Comparison of ENCODE assay signal across 9 cellular contexts in the genomic region with DNA sequence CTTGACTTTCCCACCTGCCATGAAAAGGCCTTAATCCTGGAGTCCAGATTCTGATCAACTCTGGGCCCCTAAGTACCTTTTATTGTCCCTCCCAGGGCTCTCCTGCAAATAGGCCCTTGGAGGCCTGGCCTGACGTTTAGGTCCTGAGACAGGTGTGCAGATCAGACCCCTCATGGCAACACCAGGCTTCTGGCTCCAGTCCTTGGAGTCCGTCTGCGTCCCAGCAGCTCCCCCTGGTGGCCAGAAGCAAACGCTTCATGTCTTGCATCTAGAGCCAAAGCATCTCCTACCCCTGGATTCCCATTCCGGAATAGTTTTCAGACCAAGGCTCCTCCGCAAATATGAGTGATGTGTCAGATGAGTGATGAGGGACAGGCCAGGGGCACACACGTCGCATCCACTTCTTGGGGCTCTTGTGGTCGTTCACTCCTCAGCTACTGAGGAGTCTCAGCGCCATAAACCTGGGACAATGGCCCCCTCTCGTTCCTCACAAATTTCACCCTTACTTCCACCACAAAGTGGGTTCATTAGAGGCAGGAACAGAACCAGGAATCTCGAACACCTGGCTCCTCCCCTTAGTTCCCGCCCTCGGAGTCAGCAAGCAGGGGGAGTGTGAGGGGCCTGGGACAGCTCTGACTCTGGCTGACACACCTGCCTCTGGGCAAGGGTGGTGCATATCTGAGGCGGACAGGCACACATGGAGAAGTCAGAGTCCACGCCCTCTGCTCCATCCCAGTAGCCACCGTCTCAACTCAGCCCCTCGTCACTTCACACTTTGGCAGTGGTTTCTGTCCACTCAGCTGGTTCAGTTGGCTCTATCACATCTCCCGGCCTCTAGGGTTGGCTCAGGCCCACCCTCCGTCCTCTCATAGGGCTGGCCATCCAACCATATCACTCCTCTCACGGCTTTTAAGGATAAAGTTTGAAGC.
DNase-seq lines count a peak whose midpoint lies in the region; TF ChIP-seq lines count a peak whose summit lies in the region.
"Had no signal": no experiment of that assay in that cellular context is flagged by ENCODE, and none has a peak within 500 bp of the region (broad histone marks: within the 10 kb centered on the region; RNA-seq: fewer than 3 reads in every experiment).

No MANE protein-coding gene starts in this region.

- H3K27me3 ChIP-seq in SK-N-SH (ENCODE audit: insufficient read depth) (no peaks in the 10 kb centered on the region), ovary (no peaks in the 10 kb centered on the region), tibial artery (peaks cover 0 to 6% of the 10 kb centered on the region in 2 donors)
- H3K27me3 ChIP-seq: BLaER1 had no signal

- intact Hi-C loops in ovary (cut with DNase I): no loop called here
- intact Hi-C loops in tibial artery (cut with DNase I; ENCODE audit: low total_unique reads): loop anchor here (5.0 kb wide), 1 partner anchor 475 kb away; no protein-coding TSS in a partner anchor

- TF ChIP-seq EP300 in SK-N-SH (IDR thresholded peaks at IDR 0.05; ENCODE audit: borderline replicate concordance in 1 of 2, low read depth in 1 of 2, low read length in 1 of 2): no peak
- no peak for TF ChIP-seq EP300 in ovary (IDR thresholded peaks at IDR 0.05)

- H3K4me3 ChIP-seq in SK-N-SH (ENCODE audit: low read depth in 2 of 2, low read length in 1 of 2) (peak overlapping the region in 1 of 2 experiments; percentile 34; a peak in 1 of 4 replicates), ovary (no peak overlapping the region), tibial artery (no peak overlapping the region)
- H3K4me3 ChIP-seq: BLaER1 had no signal

- H3K9me2 ChIP-seq in SK-N-SH: no peaks in the 10 kb centered on the region

- no peaks in the 10 kb centered on the region for H3F3A ChIP-seq in SK-N-SH (replicated peaks; ENCODE audit: insufficient read depth)

- H3K4me1 ChIP-seq in SK-N-SH (ENCODE audit: control insufficient read depth in 1 of 2, insufficient read depth in 2 of 2, low read depth in 1 of 2, low read length in 1 of 2) (peaks cover 0 to 5% of the 10 kb centered on the region in 2 experiments; a peak in 1 of 4 replicates), ovary (ENCODE audit: insufficient read depth) (no peaks in the 10 kb centered on the region), tibial artery (no peaks in the 10 kb centered on the region)
- H3K4me1 ChIP-seq: BLaER1 had no signal

- no peak for TF ChIP-seq POLR2A in ovary (IDR thresholded peaks at IDR 0.05)

- H3K36me3 ChIP-seq in SK-N-SH (replicated peaks in 1 of 2; ENCODE audit: control insufficient read depth in 1 of 2, insufficient read depth in 2 of 2, low read length in 1 of 2): no peaks in the 10 kb centered on the region
- no peaks in the 10 kb centered on the region for H3K36me3 ChIP-seq in ovary
- H3K36me3 ChIP-seq in tibial artery: no peaks in the 10 kb centered on the region
- H3K36me3 ChIP-seq: BLaER1 had no signal

- H3K27ac ChIP-seq in SK-N-SH (ENCODE audit: low read depth in 2 of 2, low read length in 1 of 2): no peak overlapping the region
- H3K27ac ChIP-seq in ovary: no peak overlapping the region
- H3K27ac ChIP-seq in tibial artery: no peak overlapping the region
- H3K27ac ChIP-seq: BLaER1 had no signal

- WGBS in SK-N-SH (ENCODE audit: low lambda C conversion rate): 30% methylated on average over 12 of the region's 21 CpGs
- 28 to 31% (median 30%) methylated on average over 21 of the region's 21 CpGs for WGBS in ovary, 3 donors

- H2AFZ ChIP-seq in SK-N-SH (ENCODE audit: low read depth): no peak overlapping the region

- no peaks in the 10 kb centered on the region for H3K79me2 ChIP-seq in SK-N-SH (ENCODE audit: insufficient read depth)

- CTCF ChIA-PET in SK-N-SH (lab: Yijun Ruan, JAX): interaction anchor here (0.7 to 19.3 kb wide), 57 partner anchors 8 to 529 kb away, joined by 3 to 361 read pairs (median 4); a partner anchor contains a TSS

- no peaks in the 10 kb centered on the region for H3K9me3 ChIP-seq in SK-N-SH
- H3K9me3 ChIP-seq in ovary: no peaks in the 10 kb centered on the region
- no peaks in the 10 kb centered on the region for H3K9me3 ChIP-seq in tibial artery
- H3K9me3 ChIP-seq: BLaER1 had no signal

- TF ChIP-seq RAD21 in SK-N-SH (IDR thresholded peaks at IDR 0.05; ENCODE audit: low read length): peak; percentile 95

- peak; percentile 47 for DNase-seq in NOMO-1 treated with DMSO at 0.1 percent for 48 hours (lab: John Stamatoyannopoulos, UW; ENCODE audit: unreplicated experiment)
- DNase-seq in NOMO-1 treated with dmso at 0.1 percent for 144 hours (lab: John Stamatoyannopoulos, UW; ENCODE audit: unreplicated experiment): no peak
- peak; percentile 40 for DNase-seq in NCI-H1048 (lab: John Stamatoyannopoulos, UW)
- peak; percentile 81 for DNase-seq in SK-N-SH
- peak; percentile 80 for DNase-seq in activated naive CD4-positive, alpha-beta T cell treated with Interleukin-2 at 50 U/mL for 16 hours
- peak; percentile 63 for DNase-seq in globus pallidus (ENCODE audit: low spot score)
- DNase-seq in ovary: peak; percentile 18 to 58 (median 26)
- peak; percentile 64 to 72 for DNase-seq in tibial artery

- H4K20me1 ChIP-seq in SK-N-SH (ENCODE audit: insufficient read depth): no peaks in the 10 kb centered on the region
- H4K20me1 ChIP-seq: BLaER1 had no signal

- no peak overlapping the region for H3K9ac ChIP-seq in SK-N-SH
- H3K9ac ChIP-seq: BLaER1 had no signal

- H3K4me2 ChIP-seq in SK-N-SH: no peak overlapping the region
- H3K4me2 ChIP-seq: BLaER1 had no signal

- peak; percentile 93 for TF ChIP-seq CTCF in SK-N-SH (IDR thresholded peaks at IDR 0.05)
- no peak for TF ChIP-seq CTCF in ovary (IDR thresholded peaks at IDR 0.05)
- TF ChIP-seq CTCF in tibial artery (IDR thresholded peaks at IDR 0.05): peak; percentile 59 to 72

- POLR2A ChIA-PET in SK-N-SH (lab: Yijun Ruan, JAX): no interaction called here

TF ChIP-seq in SK-N-SH, 30 proteins besides CTCF, POLR2A, EP300 and RAD21 (continues in another document):
- no peak for TF ChIP-seq MXI1 (IDR thresholded peaks at IDR 0.05; ENCODE audit: low read depth, low read length)
- peak; percentile 9 for TF ChIP-seq CHD2 (IDR thresholded peaks at IDR 0.05; ENCODE audit: low read length, partially characterized antibody)
- no peak for TF ChIP-seq EZH2phosphoT487 (IDR thresholded peaks at IDR 0.05; ENCODE audit: borderline replicate concordance, low read depth)
- peak; percentile 92 for TF ChIP-seq SMC3 (IDR thresholded peaks at IDR 0.05; ENCODE audit: low read depth, low read length)
- TF ChIP-seq, protein P1, sequence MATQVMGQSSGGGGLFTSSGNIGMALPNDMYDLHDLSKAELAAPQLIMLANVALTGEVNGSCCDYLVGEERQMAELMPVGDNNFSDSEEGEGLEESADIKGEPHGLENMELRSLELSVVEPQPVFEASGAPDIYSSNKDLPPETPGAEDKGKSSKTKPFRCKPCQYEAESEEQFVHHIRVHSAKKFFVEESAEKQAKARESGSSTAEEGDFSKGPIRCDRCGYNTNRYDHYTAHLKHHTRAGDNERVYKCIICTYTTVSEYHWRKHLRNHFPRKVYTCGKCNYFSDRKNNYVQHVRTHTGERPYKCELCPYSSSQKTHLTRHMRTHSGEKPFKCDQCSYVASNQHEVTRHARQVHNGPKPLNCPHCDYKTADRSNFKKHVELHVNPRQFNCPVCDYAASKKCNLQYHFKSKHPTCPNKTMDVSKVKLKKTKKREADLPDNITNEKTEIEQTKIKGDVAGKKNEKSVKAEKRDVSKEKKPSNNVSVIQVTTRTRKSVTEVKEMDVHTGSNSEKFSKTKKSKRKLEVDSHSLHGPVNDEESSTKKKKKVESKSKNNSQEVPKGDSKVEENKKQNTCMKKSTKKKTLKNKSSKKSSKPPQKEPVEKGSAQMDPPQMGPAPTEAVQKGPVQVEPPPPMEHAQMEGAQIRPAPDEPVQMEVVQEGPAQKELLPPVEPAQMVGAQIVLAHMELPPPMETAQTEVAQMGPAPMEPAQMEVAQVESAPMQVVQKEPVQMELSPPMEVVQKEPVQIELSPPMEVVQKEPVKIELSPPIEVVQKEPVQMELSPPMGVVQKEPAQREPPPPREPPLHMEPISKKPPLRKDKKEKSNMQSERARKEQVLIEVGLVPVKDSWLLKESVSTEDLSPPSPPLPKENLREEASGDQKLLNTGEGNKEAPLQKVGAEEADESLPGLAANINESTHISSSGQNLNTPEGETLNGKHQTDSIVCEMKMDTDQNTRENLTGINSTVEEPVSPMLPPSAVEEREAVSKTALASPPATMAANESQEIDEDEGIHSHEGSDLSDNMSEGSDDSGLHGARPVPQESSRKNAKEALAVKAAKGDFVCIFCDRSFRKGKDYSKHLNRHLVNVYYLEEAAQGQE (IDR thresholded peaks at IDR 0.05; ENCODE audit: low read depth, low read length): no peak
- no peak for TF ChIP-seq JUND (IDR thresholded peaks at IDR 0.05)
- TF ChIP-seq, protein P2, sequence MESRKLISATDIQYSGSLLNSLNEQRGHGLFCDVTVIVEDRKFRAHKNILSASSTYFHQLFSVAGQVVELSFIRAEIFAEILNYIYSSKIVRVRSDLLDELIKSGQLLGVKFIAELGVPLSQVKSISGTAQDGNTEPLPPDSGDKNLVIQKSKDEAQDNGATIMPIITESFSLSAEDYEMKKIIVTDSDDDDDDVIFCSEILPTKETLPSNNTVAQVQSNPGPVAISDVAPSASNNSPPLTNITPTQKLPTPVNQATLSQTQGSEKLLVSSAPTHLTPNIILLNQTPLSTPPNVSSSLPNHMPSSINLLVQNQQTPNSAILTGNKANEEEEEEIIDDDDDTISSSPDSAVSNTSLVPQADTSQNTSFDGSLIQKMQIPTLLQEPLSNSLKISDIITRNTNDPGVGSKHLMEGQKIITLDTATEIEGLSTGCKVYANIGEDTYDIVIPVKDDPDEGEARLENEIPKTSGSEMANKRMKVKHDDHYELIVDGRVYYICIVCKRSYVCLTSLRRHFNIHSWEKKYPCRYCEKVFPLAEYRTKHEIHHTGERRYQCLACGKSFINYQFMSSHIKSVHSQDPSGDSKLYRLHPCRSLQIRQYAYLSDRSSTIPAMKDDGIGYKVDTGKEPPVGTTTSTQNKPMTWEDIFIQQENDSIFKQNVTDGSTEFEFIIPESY (IDR thresholded peaks at IDR 0.05; ENCODE audit: borderline replicate concordance, low read depth): no peak
- no peak for TF ChIP-seq FOSL2 (IDR thresholded peaks at IDR 0.05; ENCODE audit: borderline replicate concordance, low read depth)
- no peak for TF ChIP-seq TEAD4 (IDR thresholded peaks at IDR 0.05; ENCODE audit: borderline replicate concordance, insufficient read depth)
- no peak for TF ChIP-seq SIN3A (IDR thresholded peaks at IDR 0.05; ENCODE audit: borderline replicate concordance, low read depth, low read length)
- no peak for TF ChIP-seq GATA2 (CRISPR knock-in tag; IDR thresholded peaks at IDR 0.05)
- TF ChIP-seq TAF1 (IDR thresholded peaks at IDR 0.05; ENCODE audit: borderline replicate concordance, low read depth, low read length): no peak
- no peak for TF ChIP-seq NRF1 (IDR thresholded peaks at IDR 0.05; ENCODE audit: low read depth, low read length)

Comparison
In these comparisons a context has a peak if more than half of its experiments do, and no peak if none do; other contexts are left out.
1. CTCF ChIP-seq: peak in SK-N-SH (single experiment) and tibial artery (2 of 2); none in ovary (0 of 3).